ENCODE assay signal across 1 cellular context in genomic region chr3:47012342-47013230, GRCh38.
TF ChIP-seq lines count a peak whose summit lies in the region.

No MANE protein-coding gene starts in this region.

TF ChIP-seq in GM12878, 131 proteins besides CTCF, POLR2A, EP300 and RAD21:
- TF ChIP-seq FOXK2 (IDR thresholded peaks at IDR 0.05) (no peak), ASH2L (IDR thresholded peaks at IDR 0.05; ENCODE audit: borderline replicate concordance, low read depth) (no peak), POLR2AphosphoS5 (IDR thresholded peaks at IDR 0.05; ENCODE audit: low read length) (peak; percentile 52; the same call in 1 of the 2 replicates), MTA3 (IDR thresholded peaks at IDR 0.05; ENCODE audit: borderline replicate concordance, low read length) (0 out of 2 replicates have a peak, but pooled peaks have one; percentile 7), HDAC6 (IDR thresholded peaks at IDR 0.05; ENCODE audit: unreplicated experiment) (no peak), SIN3A (IDR thresholded peaks at IDR 0.05; ENCODE audit: low read depth, low read length) (no peak), YY1 (IDR thresholded peaks at IDR 0.05; ENCODE audit: low read depth, low read length) (no peak), JUND (IDR thresholded peaks at IDR 0.05; ENCODE audit: low read depth, low read length) (no peak)
